17 cellular contexts compared by ENCODE assay signal in genomic region chr2:53317863-53318262, GRCh38.
"Had no signal": no experiment of that assay in that cellular context is flagged by ENCODE, and none has a peak within 500 bp of the region (broad histone marks: within the 10 kb centered on the region; RNA-seq: fewer than 3 reads in every experiment).

No MANE protein-coding gene starts in this region.

- H3K9me3 Mint-ChIP-seq: activated CD8-positive, alpha-beta T cell treated with anti-CD3 and anti-CD28 coated beads for 36 hours; nephron progenitor cell; stimulated activated naive CD8-positive, alpha-beta T cell treated with anti-CD3 and anti-CD28 coated beads, Interleukin-15, Interleukin-2, amounts not matched to agents 100 ng/mL and 50 ng/mL, for 24 hours; T-helper 1 cell treated with Interleukin-12 subunit alpha and Interleukin-12 subunit beta and Interleukin-4 antibody, amounts not matched to agents 30 μg/mL and 1 μg/mL, for 36 hours; WTC11 had no signal

- H3K27ac ChIP-seq: hepatocyte, prostate gland, right lobe of liver, suprapubic skin had no signal

- H3K36me3 Mint-ChIP-seq: activated naive CD4-positive, alpha-beta T cell treated with anti-CD3 and anti-CD28 coated beads, Interleukin-2, amount 50 U/mL, for 72 hours; WTC11 had no signal

- H3K36me3 ChIP-seq: prostate gland, right lobe of liver, suprapubic skin had no signal

- ATAC-seq: activated CD8-positive, alpha-beta T cell treated with anti-CD3 and anti-CD28 coated beads for 36 hours; activated naive CD4-positive, alpha-beta T cell treated with anti-CD3 and anti-CD28 coated beads, Interleukin-2, amount 50 U/mL, for 72 hours; left ventricle myocardium superior; right lobe of liver; WTC11 had no signal

- H3K27me3 Mint-ChIP-seq: activated CD8-positive, alpha-beta T cell treated with anti-CD3 and anti-CD28 coated beads for 36 hours; stimulated activated naive CD8-positive, alpha-beta T cell treated with anti-CD3 and anti-CD28 coated beads, Interleukin-15, Interleukin-2, amounts not matched to agents 100 ng/mL and 50 ng/mL, for 24 hours had no signal

- H3K4me1 ChIP-seq: prostate gland, right lobe of liver, suprapubic skin had no signal

- H3K4me3 ChIP-seq: hepatocyte, prostate gland, right lobe of liver, smooth muscle cell, suprapubic skin had no signal

- H3K27me3 ChIP-seq: hepatocyte, right lobe of liver, suprapubic skin had no signal

- H3K4me1 Mint-ChIP-seq: nephron progenitor cell had no signal

- H3K27ac Mint-ChIP-seq: activated CD8-positive, alpha-beta T cell treated with anti-CD3 and anti-CD28 coated beads for 36 hours; activated naive CD4-positive, alpha-beta T cell treated with anti-CD3 and anti-CD28 coated beads, Interleukin-2, amount 50 U/mL, for 72 hours; nephron progenitor cell; stimulated activated naive CD8-positive, alpha-beta T cell treated with anti-CD3 and anti-CD28 coated beads, Interleukin-15, Interleukin-2, amounts not matched to agents 100 ng/mL and 50 ng/mL, for 24 hours; T-helper 1 cell treated with Interleukin-12 subunit alpha and Interleukin-12 subunit beta and Interleukin-4 antibody, amounts not matched to agents 30 μg/mL and 1 μg/mL, for 36 hours; WTC11 had no signal

- H3K4me3 Mint-ChIP-seq: activated CD8-positive, alpha-beta T cell treated with anti-CD3 and anti-CD28 coated beads for 36 hours; nephron progenitor cell; stimulated activated naive CD8-positive, alpha-beta T cell treated with anti-CD3 and anti-CD28 coated beads, Interleukin-15, Interleukin-2, amounts not matched to agents 100 ng/mL and 50 ng/mL, for 24 hours; T-helper 1 cell treated with Interleukin-12 subunit alpha and Interleukin-12 subunit beta and Interleukin-4 antibody, amounts not matched to agents 30 μg/mL and 1 μg/mL, for 36 hours; WTC11 had no signal

- H3K9me3 ChIP-seq: prostate gland, right lobe of liver, suprapubic skin had no signal

- DNase-seq: activated CD4-positive, alpha-beta T cell treated with anti-CD3 and anti-CD28 coated beads for 4 hours; activated CD8-positive, alpha-beta T cell treated with anti-CD3 and anti-CD28 coated beads for 36 hours; activated effector memory CD4-positive, alpha-beta T cell treated with anti-CD3 and anti-CD28 coated beads, Interleukin-2, amount 50 U/mL, for 16 hours; activated T-cell treated with anti-CD3 and anti-CD28 coated beads, Interleukin-2, amount 50 U/mL, for 48 hours; caudate nucleus; kidney; left ventricle myocardium superior; nephron progenitor cell; right lobe of liver had no signal
